In the genomic region with DNA sequence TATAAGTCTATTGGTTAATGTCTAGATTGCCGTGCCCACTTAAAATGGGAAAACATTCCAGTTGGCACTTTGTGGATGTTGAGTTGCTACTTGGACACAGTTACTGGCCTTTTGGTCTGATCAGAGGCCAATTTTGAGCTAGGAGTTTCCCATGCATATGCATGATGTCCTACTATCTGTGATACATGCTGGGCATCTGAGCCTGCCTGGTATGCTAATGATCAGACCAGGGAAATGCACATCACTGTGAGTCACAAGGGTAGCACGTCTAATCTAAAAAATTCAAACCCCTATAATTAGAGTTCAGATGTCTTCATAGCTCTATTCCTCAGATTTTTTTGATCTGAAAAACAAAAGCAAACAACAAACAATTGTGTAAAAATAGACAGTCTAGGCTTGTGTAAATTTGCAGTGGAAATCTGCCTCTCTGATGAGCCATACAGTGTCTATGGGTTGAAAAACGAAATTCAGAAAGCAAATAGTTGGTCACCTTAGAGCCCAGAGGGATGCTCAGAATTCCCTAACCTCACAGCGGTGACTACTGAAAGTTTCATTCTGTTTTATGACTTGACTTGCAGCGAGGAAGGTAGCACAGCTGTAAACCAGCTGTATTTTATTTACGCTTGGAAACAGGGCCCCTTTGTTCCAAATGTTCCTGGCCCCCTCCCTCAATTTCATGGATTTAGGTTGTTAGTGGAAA, we compare ENCODE assay signal across 10 cellular contexts. TPM values are rescaled to one million over a fixed set of nuclear protein-coding genes. Genes with fewer than 3 reads are reported as not detected.
DNase-seq lines count a peak whose midpoint lies in the region; ATAC-seq and TF ChIP-seq lines count a peak whose summit lies in the region.
"Had no signal": no experiment of that assay in that cellular context is flagged by ENCODE, and none has a peak within 500 bp of the region (broad histone marks: within the 10 kb centered on the region; RNA-seq: fewer than 3 reads in every experiment).

No MANE protein-coding gene starts in this region.

- no peak for TF ChIP-seq CTCF in HFFc6 (IDR thresholded peaks at IDR 0.05)
- no peak for TF ChIP-seq CTCF in ascending aorta (IDR thresholded peaks at IDR 0.05)
- no peak for TF ChIP-seq CTCF in smooth muscle cell (IDR thresholded peaks at IDR 0.05; ENCODE audit: borderline replicate concordance, insufficient read depth, poor library complexity, severe bottlenecking)

- DNase-seq in HFFc6 (peak; percentile 75), ascending aorta (ENCODE audit: low spot score in 2 of 2) (no peak), left ventricle myocardium superior (no peak), smooth muscle cell (lab: John Stamatoyannopoulos, UW; ENCODE audit: unreplicated experiment) (no peak), NCI-H345 (lab: John Stamatoyannopoulos, UW) (no peak), NCI-H1417 treated with DMSO at 0.1 percent for 48 hours (lab: John Stamatoyannopoulos, UW) (no peak), T1000 (lab: John Stamatoyannopoulos, UW) (no peak)

- no peaks in the 10 kb centered on the region for H3K27me3 Mint-ChIP-seq in HFFc6 (ENCODE audit: insufficient read depth)

- no peaks in the 10 kb centered on the region for H4K20me1 ChIP-seq in smooth muscle cell (ENCODE audit: low read depth)

- peaks cover 21% of the 10 kb centered on the region for H3F3A ChIP-seq in smooth muscle cell (ENCODE audit: low read depth)

- H3K36me3 ChIP-seq in ascending aorta (no peaks in the 10 kb centered on the region), smooth muscle cell (ENCODE audit: low read depth) (no peaks in the 10 kb centered on the region)

- intact Hi-C loops in ascending aorta (cut with DNase I) (loop anchor here (1.0 to 5.0 kb wide), 3 partner anchors 176 to 310 kb away; no protein-coding TSS in a partner anchor), left ventricle myocardium superior (cut with micrococcal nuclease) (no loop called here)

- no peaks in the 10 kb centered on the region for H3K36me3 Mint-ChIP-seq in HFFc6 (ENCODE audit: low read depth)

- H3K9ac ChIP-seq in smooth muscle cell (ENCODE audit: low read depth) = peak overlapping the region; percentile 90

- no peaks in the 10 kb centered on the region for H3K9me3 Mint-ChIP-seq in HFFc6
- H3K9me3 Mint-ChIP-seq: activated T-helper 2 cell treated with anti-CD3 and anti-CD28 coated beads, Interferon-gamma antibody, Interleukin-2, Interleukin-4, amounts not matched to agents 10 μg/mL and 5 μg/mL and 100 μg/mL, durations not matched to agents 14 hours and 24 hours and 36 hours had no signal

- H3K27ac Mint-ChIP-seq in HFFc6 = no peak overlapping the region
- H3K27ac Mint-ChIP-seq: activated T-helper 2 cell treated with anti-CD3 and anti-CD28 coated beads, Interferon-gamma antibody, Interleukin-2, Interleukin-4, amounts not matched to agents 10 μg/mL and 5 μg/mL and 100 μg/mL, durations not matched to agents 14 hours and 24 hours and 36 hours had no signal

- peak overlapping the region in 1 of 2 donors; percentile 5 for H3K4me3 ChIP-seq in ascending aorta
- H3K4me3 ChIP-seq in smooth muscle cell = no peak overlapping the region
- H3K4me3 ChIP-seq: K562 had no signal

- no peak overlapping the region for H2AFZ ChIP-seq in smooth muscle cell (ENCODE audit: low read depth)

- ATAC-seq in left ventricle myocardium superior (peak; percentile 42), GM21526 (IDR thresholded peaks at IDR 0.05; ENCODE audit: low FRiP score, unreplicated experiment) (no peak)

- 44% methylated on average over 6 of the region's 6 CpGs for WGBS in smooth muscle cell (ENCODE audit: low lambda C conversion rate)

- H3K27ac ChIP-seq in ascending aorta (peak overlapping the region; percentile 79 to 85), smooth muscle cell (ENCODE audit: low read depth) (peak overlapping the region; percentile 99)

- H3K4me3 Mint-ChIP-seq in HFFc6 = peak overlapping the region; percentile 77; the same call in 1 of the 2 replicates

- H3K79me2 ChIP-seq in smooth muscle cell (ENCODE audit: low read depth) = peaks cover 33% of the 10 kb centered on the region

- H3K9me3 ChIP-seq in ascending aorta (no peaks in the 10 kb centered on the region), smooth muscle cell (replicated peaks; ENCODE audit: low read depth) (no peaks in the 10 kb centered on the region)

- H3K27me3 ChIP-seq in ascending aorta (no peaks in the 10 kb centered on the region), smooth muscle cell (ENCODE audit: low read depth) (no peaks in the 10 kb centered on the region)

- H3K4me1 Mint-ChIP-seq in HFFc6 (ENCODE audit: low read depth) = peaks cover 15% of the 10 kb centered on the region

- H3K4me1 ChIP-seq in ascending aorta (peaks cover 9 to 24% of the 10 kb centered on the region in 2 donors), smooth muscle cell (ENCODE audit: low read depth) (peaks cover 21% of the 10 kb centered on the region)

- peak overlapping the region; percentile 71 for H3K4me2 ChIP-seq in smooth muscle cell

RNA-seq across cellular contexts. Expression of gene PALM2AKAP2, which starts 37.3 kb away (rescaled TPM):
- 10 to 100 TPM; 20.1 to 35.1 (median 22.7) TPM for total RNA-seq in HFFc6 (2021; fragmentation: NEBNext Ultra II Directional; extraction: Animal tissue kit (Norgen Biotek cat#: 25700))
- total RNA-seq in ascending aorta (38.2 TPM), left ventricle myocardium superior (76.1 TPM), smooth muscle cell (9.3 and 23.0 TPM in 2 replicates)
- 5.8 and 9.8 TPM in 2 replicates for polyA plus RNA-seq in smooth muscle cell
- total RNA-seq: K562 had no signal
- polyA plus RNA-seq: K562 had no signal
